6 cellular contexts compared by ENCODE assay signal in the genomic region with DNA sequence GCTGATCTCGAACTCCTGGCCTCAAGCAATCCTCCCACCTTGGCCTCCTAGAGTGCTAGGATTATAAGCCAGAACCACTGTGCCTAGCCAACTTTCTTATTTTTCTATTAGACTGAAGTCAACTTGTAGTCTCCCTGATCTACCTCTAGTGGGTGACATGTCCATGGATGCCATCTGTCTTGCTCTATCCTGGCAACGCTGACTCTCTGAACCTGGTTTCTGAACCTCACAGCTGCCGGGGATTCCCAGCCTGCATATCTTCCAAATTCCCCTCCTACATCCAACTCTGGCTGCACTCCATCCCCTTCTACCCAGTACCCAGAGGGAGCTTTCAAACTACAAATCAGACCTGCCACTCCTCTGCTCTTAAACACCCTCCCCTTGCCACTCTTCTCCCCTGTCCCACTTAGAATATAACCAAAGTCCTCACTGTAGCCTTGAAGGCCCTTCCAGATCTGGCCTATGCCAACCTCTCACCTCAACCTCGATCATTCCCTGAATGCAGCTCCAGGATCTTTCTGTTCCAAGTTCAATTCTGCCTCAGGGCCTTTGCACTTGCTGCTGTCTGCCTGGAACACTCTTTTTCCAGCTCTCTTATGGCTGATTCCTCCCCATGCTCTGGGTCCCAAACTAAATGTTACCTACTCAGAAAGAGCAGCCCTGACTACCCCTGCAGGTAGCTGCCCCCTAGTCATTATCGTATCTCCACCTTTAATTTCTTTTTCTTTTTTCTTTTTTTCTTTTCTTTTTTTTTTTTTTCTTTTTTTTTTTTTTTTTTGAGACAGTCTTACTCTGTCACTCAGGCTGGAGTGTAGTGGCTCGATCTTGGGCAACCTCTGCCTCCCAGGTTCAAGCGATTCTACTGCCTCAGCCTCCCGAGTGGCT. TPM values are rescaled to one million over a fixed set of nuclear protein-coding genes. Genes with fewer than 3 reads are reported as not detected.
DNase-seq lines count a peak whose midpoint lies in the region; ATAC-seq and TF ChIP-seq lines count a peak whose summit lies in the region.

No MANE protein-coding gene starts in this region.

- no peak overlapping the region for H3K4me3 ChIP-seq in GM12865 (ENCODE audit: low read depth, low read length)

- TF ChIP-seq CTCF in GM12865 (IDR thresholded peaks at IDR 0.05; ENCODE audit: insufficient read depth, low read depth, low read length, missing control alignments) = peak; percentile 8
- TF ChIP-seq CTCF in mesothelial cell of epicardium (IDR thresholded peaks at IDR 0.05; ENCODE audit: unreplicated experiment) = no peak

- peak overlapping the region; percentile 10 for H3K27ac Mint-ChIP-seq in activated T-helper 1 cell treated with anti-CD3 and anti-CD28 coated beads, Interleukin-12 subunit alpha, Interleukin-12 subunit beta, Interleukin-2, Interleukin-4 antibody, amounts not matched to agents 30 ng/mL and 10 ng/mL and 1 ng/mL, durations not matched to agents 14 hours and 24 hours and 36 hours
- H3K27ac Mint-ChIP-seq in mesothelial cell of epicardium = no peak overlapping the region

- no peak overlapping the region for H3K4me3 Mint-ChIP-seq in activated T-helper 1 cell treated with anti-CD3 and anti-CD28 coated beads, Interleukin-12 subunit alpha, Interleukin-12 subunit beta, Interleukin-2, Interleukin-4 antibody, amounts not matched to agents 30 ng/mL and 10 ng/mL and 1 ng/mL, durations not matched to agents 14 hours and 24 hours and 36 hours
- H3K4me3 Mint-ChIP-seq in mesothelial cell of epicardium = peak overlapping the region; percentile 15

- no peaks in the 10 kb centered on the region for H3K9me3 Mint-ChIP-seq in activated T-helper 1 cell treated with anti-CD3 and anti-CD28 coated beads, Interleukin-12 subunit alpha, Interleukin-12 subunit beta, Interleukin-2, Interleukin-4 antibody, amounts not matched to agents 30 ng/mL and 10 ng/mL and 1 ng/mL, durations not matched to agents 14 hours and 24 hours and 36 hours
- no peaks in the 10 kb centered on the region for H3K9me3 Mint-ChIP-seq in mesothelial cell of epicardium

- peaks cover 20% of the 10 kb centered on the region for H3K4me1 Mint-ChIP-seq in activated T-helper 1 cell treated with anti-CD3 and anti-CD28 coated beads, Interleukin-12 subunit alpha, Interleukin-12 subunit beta, Interleukin-2, Interleukin-4 antibody, amounts not matched to agents 30 ng/mL and 10 ng/mL and 1 ng/mL, durations not matched to agents 14 hours and 24 hours and 36 hours (ENCODE audit: low read depth)
- peaks cover 18% of the 10 kb centered on the region for H3K4me1 Mint-ChIP-seq in mesothelial cell of epicardium

- no peaks in the 10 kb centered on the region for H3K27me3 Mint-ChIP-seq in activated T-helper 1 cell treated with anti-CD3 and anti-CD28 coated beads, Interleukin-12 subunit alpha, Interleukin-12 subunit beta, Interleukin-2, Interleukin-4 antibody, amounts not matched to agents 30 ng/mL and 10 ng/mL and 1 ng/mL, durations not matched to agents 14 hours and 24 hours and 36 hours (ENCODE audit: insufficient read depth)
- no peaks in the 10 kb centered on the region for H3K27me3 Mint-ChIP-seq in mesothelial cell of epicardium (ENCODE audit: low read depth)

- peaks cover 24% of the 10 kb centered on the region for H3K36me3 Mint-ChIP-seq in activated T-helper 1 cell treated with anti-CD3 and anti-CD28 coated beads, Interleukin-12 subunit alpha, Interleukin-12 subunit beta, Interleukin-2, Interleukin-4 antibody, amounts not matched to agents 30 ng/mL and 10 ng/mL and 1 ng/mL, durations not matched to agents 14 hours and 24 hours and 36 hours (ENCODE audit: low read depth)
- peaks cover 29% of the 10 kb centered on the region for H3K36me3 Mint-ChIP-seq in mesothelial cell of epicardium

- DNase-seq in GM12865 (ENCODE audit: low read depth) (peak; percentile 67), mesothelial cell of epicardium (ENCODE audit: low spot score in 2 of 2, unreplicated experiment in 2 of 2) (no peak)
- DNase-seq in activated T-helper 1 cell treated with anti-CD3 and anti-CD28 coated beads, Interleukin-12 subunit alpha, Interleukin-12 subunit beta, Interleukin-2, Interleukin-4 antibody, amounts not matched to agents 30 ng/mL and 10 ng/mL and 1 ng/mL, durations not matched to agents 14 hours and 24 hours and 36 hours (ENCODE audit: low spot score) = no peak

- ATAC-seq in GM19035 (IDR thresholded peaks at IDR 0.05; ENCODE audit: unreplicated experiment) (no peak), GM21360 (IDR thresholded peaks at IDR 0.05; ENCODE audit: unreplicated experiment) (no peak), HG02642 (IDR thresholded peaks at IDR 0.05; ENCODE audit: poor library complexity, unreplicated experiment) (no peak)

- intact Hi-C loops in activated T-helper 1 cell treated with anti-CD3 and anti-CD28 coated beads, Interleukin-12 subunit alpha, Interleukin-12 subunit beta, Interleukin-2, Interleukin-4 antibody, amounts not matched to agents 30 ng/mL and 10 ng/mL and 1 ng/mL, durations not matched to agents 14 hours and 24 hours and 36 hours (cut with micrococcal nuclease) = no loop called here

RNA-seq across cellular contexts. Expression of gene CLIP3, which starts 2.2 kb away (rescaled TPM):
- total RNA-seq in activated T-helper 1 cell treated with anti-CD3 and anti-CD28 coated beads, Interleukin-12 subunit alpha, Interleukin-12 subunit beta, Interleukin-2, Interleukin-4 antibody, amounts not matched to agents 30 ng/mL and 10 ng/mL and 1 ng/mL, durations not matched to agents 14 hours and 24 hours and 36 hours = 2.2 and 4.4 TPM in 2 replicates
- 58.5 to 59.0 TPM (median 59.0 TPM) in 3 replicates for total RNA-seq in mesothelial cell of epicardium

RNA-seq across cellular contexts. Expression of gene ALKBH6, which starts 16.5 kb away (rescaled TPM):
- total RNA-seq in activated T-helper 1 cell treated with anti-CD3 and anti-CD28 coated beads, Interleukin-12 subunit alpha, Interleukin-12 subunit beta, Interleukin-2, Interleukin-4 antibody, amounts not matched to agents 30 ng/mL and 10 ng/mL and 1 ng/mL, durations not matched to agents 14 hours and 24 hours and 36 hours = 48.3 and 60.6 TPM in 2 replicates
- total RNA-seq in mesothelial cell of epicardium = 26.3 to 28.9 TPM (median 28.7 TPM) in 3 replicates

RNA-seq across cellular contexts. Expression of gene SYNE4, which starts 21.9 kb away (rescaled TPM):
- 1.7 and 1.8 TPM in 2 replicates for total RNA-seq in activated T-helper 1 cell treated with anti-CD3 and anti-CD28 coated beads, Interleukin-12 subunit alpha, Interleukin-12 subunit beta, Interleukin-2, Interleukin-4 antibody, amounts not matched to agents 30 ng/mL and 10 ng/mL and 1 ng/mL, durations not matched to agents 14 hours and 24 hours and 36 hours
- total RNA-seq in mesothelial cell of epicardium = 16.8 to 17.0 TPM (median 17.0 TPM) in 3 replicates

RNA-seq across cellular contexts. Expression of gene THAP8, which starts 23.6 kb away (rescaled TPM):
- 1.6 TPM in 2 replicates for total RNA-seq in activated T-helper 1 cell treated with anti-CD3 and anti-CD28 coated beads, Interleukin-12 subunit alpha, Interleukin-12 subunit beta, Interleukin-2, Interleukin-4 antibody, amounts not matched to agents 30 ng/mL and 10 ng/mL and 1 ng/mL, durations not matched to agents 14 hours and 24 hours and 36 hours
- total RNA-seq in mesothelial cell of epicardium = 8.9 to 9.7 TPM (median 9.2 TPM) in 3 replicates

RNA-seq across cellular contexts. Expression of gene WDR62, which starts 24.2 kb away (rescaled TPM):
- total RNA-seq in activated T-helper 1 cell treated with anti-CD3 and anti-CD28 coated beads, Interleukin-12 subunit alpha, Interleukin-12 subunit beta, Interleukin-2, Interleukin-4 antibody, amounts not matched to agents 30 ng/mL and 10 ng/mL and 1 ng/mL, durations not matched to agents 14 hours and 24 hours and 36 hours = 22.0 and 24.9 TPM in 2 replicates
- total RNA-seq in mesothelial cell of epicardium = 5.1 to 7.1 TPM (median 5.9 TPM) in 3 replicates

Comparison
In these comparisons a context has a peak if more than half of its experiments do, and no peak if none do; other contexts are left out.
1. RNA of gene CLIP3, which starts 2.2 kb away (total RNA-seq): 58.5 to 59.0 TPM in mesothelial cell of epicardium; 2.2 to 4.4 TPM in activated T-helper 1 cell treated with anti-CD3 and anti-CD28 coated beads, Interleukin-12 subunit alpha, Interleukin-12 subunit beta, Interleukin-2, Interleukin-4 antibody, amounts not matched to agents 30 ng/mL and 10 ng/mL and 1 ng/mL, durations not matched to agents 14 hours and 24 hours and 36 hours; every median in the first group is over 10 times any median in the second.